ENCODE assay signal across 16 cellular contexts in the genomic region with DNA sequence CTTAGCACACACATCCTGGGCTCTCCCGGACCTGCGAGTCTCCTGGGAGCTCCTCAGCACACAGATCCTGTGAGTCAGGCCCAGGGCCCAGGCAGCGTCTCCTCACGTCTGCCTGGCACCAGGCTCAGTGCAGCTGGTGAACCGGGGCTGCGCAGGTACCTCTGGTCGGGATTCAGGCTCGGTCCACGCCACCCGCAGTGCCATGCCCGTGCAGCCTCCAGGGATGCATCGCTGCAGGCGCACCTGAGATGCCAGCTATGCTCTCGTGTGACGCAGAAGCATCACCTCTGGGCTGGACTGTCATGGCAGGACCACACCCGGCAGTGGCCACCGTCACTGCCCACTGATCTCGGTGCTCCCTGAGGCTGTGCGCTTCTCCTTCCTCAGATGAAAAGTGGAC. TPM values are rescaled to one million over a fixed set of nuclear protein-coding genes. Genes with fewer than 3 reads are reported as not detected.
DNase-seq lines count a peak whose midpoint lies in the region; TF ChIP-seq lines count a peak whose summit lies in the region.
"Had no signal": no experiment of that assay in that cellular context is flagged by ENCODE, and none has a peak within 500 bp of the region (broad histone marks: within the 10 kb centered on the region; RNA-seq: fewer than 3 reads in every experiment).

No MANE protein-coding gene starts in this region.

- H3K4me3 ChIP-seq in SK-N-SH (ENCODE audit: low read depth in 2 of 2, low read length in 1 of 2), result no peak overlapping the region

- no peak overlapping the region for H3K4me2 ChIP-seq in SK-N-SH

- no peaks in the 10 kb centered on the region for H3K36me3 ChIP-seq in SK-N-SH (replicated peaks in 1 of 2; ENCODE audit: control insufficient read depth in 1 of 2, insufficient read depth in 2 of 2, low read length in 1 of 2)

- no peaks in the 10 kb centered on the region for H3K9me2 ChIP-seq in SK-N-SH

- no peak overlapping the region for H2AFZ ChIP-seq in SK-N-SH (ENCODE audit: low read depth)

- POLR2A ChIA-PET in SK-N-SH (lab: Yijun Ruan, JAX) (no interaction called here), RWPE1 (lab: Yijun Ruan, JAX; ENCODE audit: low non-redundant PET) (no interaction called here)

- no peaks in the 10 kb centered on the region for H3F3A ChIP-seq in SK-N-SH (replicated peaks; ENCODE audit: insufficient read depth)

- no peak for TF ChIP-seq EP300 in SK-N-SH (IDR thresholded peaks at IDR 0.05; ENCODE audit: borderline replicate concordance in 1 of 2, low read depth in 1 of 2, low read length in 1 of 2)

- no peaks in the 10 kb centered on the region for H3K79me2 ChIP-seq in SK-N-SH (ENCODE audit: insufficient read depth)

- H3K9me3 ChIP-seq in SK-N-SH, result no peaks in the 10 kb centered on the region

- no peaks in the 10 kb centered on the region for H4K20me1 ChIP-seq in SK-N-SH (ENCODE audit: insufficient read depth)

- TF ChIP-seq CTCF in SK-N-SH (IDR thresholded peaks at IDR 0.05) (no peak), RWPE1 (conservative IDR thresholded peaks at IDR 0.05; ENCODE audit: low read depth) (no peak)

- CTCF ChIA-PET in SK-N-SH (lab: Yijun Ruan, JAX), result interaction anchor here (1.0 to 6.8 kb wide), 2 partner anchors 67 to 78 kb away, joined by 3 to 42 read pairs; no protein-coding TSS in a partner anchor
- CTCF ChIA-PET in RWPE1 (lab: Yijun Ruan, JAX), result interaction anchor here (0.6 to 0.7 kb wide), 2 partner anchors 8 to 388 kb away, joined by 4 read pairs; no protein-coding TSS in a partner anchor

- DNase-seq in NCI-H2171 treated with DMSO at 0.1 percent for 48 hours (lab: John Stamatoyannopoulos, UW), result peak; percentile 1
- DNase-seq in NCI-H2171 (lab: John Stamatoyannopoulos, UW), result no peak
- DNase-seq in SK-N-SH, result no peak
- DNase-seq in RWPE1 (ENCODE audit: low spot score), result no peak
- DNase-seq in inferior parietal cortex (ENCODE audit: extremely low spot score), result no peak
- DNase-seq: 8988T; C1 segment of cervical spinal cord; CD4-positive, CD25-positive, alpha-beta regulatory T cell; CD8-positive, alpha-beta memory T cell; COR-L47; DMS 273 treated with DMSO at 0.1 percent for 48 hours; H9 had no signal

- H3K27me3 ChIP-seq in layer of hippocampus (ENCODE audit: control insufficient read depth, insufficient read depth, low read length) (no peaks in the 10 kb centered on the region), SK-N-SH (ENCODE audit: insufficient read depth) (no peaks in the 10 kb centered on the region)

- H3K27ac ChIP-seq in angular gyrus (ENCODE audit: low read depth, low read length), result peak overlapping the region; percentile 99
- peak overlapping the region; percentile 100 for H3K27ac ChIP-seq in layer of hippocampus (ENCODE audit: low read depth, low read length)
- H3K27ac ChIP-seq in SK-N-SH (ENCODE audit: low read depth in 2 of 2, low read length in 1 of 2), result no peak overlapping the region
- H3K27ac ChIP-seq in RWPE1, result no peak overlapping the region

- no peak for TF ChIP-seq RAD21 in SK-N-SH (IDR thresholded peaks at IDR 0.05; ENCODE audit: low read length)

- peaks cover 0 to 49% of the 10 kb centered on the region in 2 experiments; a peak in 1 of 4 replicates for H3K4me1 ChIP-seq in SK-N-SH (ENCODE audit: control insufficient read depth in 1 of 2, insufficient read depth in 2 of 2, low read depth in 1 of 2, low read length in 1 of 2)

- WGBS in SK-N-SH (ENCODE audit: low lambda C conversion rate), result 92% methylated on average over 11 of the region's 19 CpGs

- H3K9ac ChIP-seq in SK-N-SH, result no peak overlapping the region

TF ChIP-seq in SK-N-SH, 30 proteins besides CTCF, POLR2A, EP300 and RAD21:
- TF ChIP-seq SIN3A (IDR thresholded peaks at IDR 0.05; ENCODE audit: borderline replicate concordance, low read depth, low read length) (no peak), JUND (IDR thresholded peaks at IDR 0.05) (no peak), EZH2phosphoT487 (IDR thresholded peaks at IDR 0.05; ENCODE audit: borderline replicate concordance, low read depth) (no peak)

RNA-seq across cellular contexts. Expression of a gene that starts 52.0 kb away (rescaled TPM):
- not detected in 2 replicates for polyA plus RNA-seq in SK-N-SH (2012; rRNA removed)
- polyA plus RNA-seq in SK-N-SH (2012; cell fraction: cytosol; rRNA removed), result not detected in 2 replicates
- not detected in 2 replicates for polyA plus RNA-seq in SK-N-SH (2012; cell fraction: nucleus; rRNA removed)
- polyA plus RNA-seq: AG04450; CD8-positive, alpha-beta memory T cell; HepG2 had no signal

Comparison
In these comparisons a context has a peak if more than half of its experiments do, and no peak if none do; other contexts are left out.
1. H3K27ac ChIP-seq: peak in angular gyrus (single experiment) and layer of hippocampus (single experiment); none in SK-N-SH (0 of 2) and RWPE1 (single experiment).